ENCODE assay signal across 9 cellular contexts in the genomic region with DNA sequence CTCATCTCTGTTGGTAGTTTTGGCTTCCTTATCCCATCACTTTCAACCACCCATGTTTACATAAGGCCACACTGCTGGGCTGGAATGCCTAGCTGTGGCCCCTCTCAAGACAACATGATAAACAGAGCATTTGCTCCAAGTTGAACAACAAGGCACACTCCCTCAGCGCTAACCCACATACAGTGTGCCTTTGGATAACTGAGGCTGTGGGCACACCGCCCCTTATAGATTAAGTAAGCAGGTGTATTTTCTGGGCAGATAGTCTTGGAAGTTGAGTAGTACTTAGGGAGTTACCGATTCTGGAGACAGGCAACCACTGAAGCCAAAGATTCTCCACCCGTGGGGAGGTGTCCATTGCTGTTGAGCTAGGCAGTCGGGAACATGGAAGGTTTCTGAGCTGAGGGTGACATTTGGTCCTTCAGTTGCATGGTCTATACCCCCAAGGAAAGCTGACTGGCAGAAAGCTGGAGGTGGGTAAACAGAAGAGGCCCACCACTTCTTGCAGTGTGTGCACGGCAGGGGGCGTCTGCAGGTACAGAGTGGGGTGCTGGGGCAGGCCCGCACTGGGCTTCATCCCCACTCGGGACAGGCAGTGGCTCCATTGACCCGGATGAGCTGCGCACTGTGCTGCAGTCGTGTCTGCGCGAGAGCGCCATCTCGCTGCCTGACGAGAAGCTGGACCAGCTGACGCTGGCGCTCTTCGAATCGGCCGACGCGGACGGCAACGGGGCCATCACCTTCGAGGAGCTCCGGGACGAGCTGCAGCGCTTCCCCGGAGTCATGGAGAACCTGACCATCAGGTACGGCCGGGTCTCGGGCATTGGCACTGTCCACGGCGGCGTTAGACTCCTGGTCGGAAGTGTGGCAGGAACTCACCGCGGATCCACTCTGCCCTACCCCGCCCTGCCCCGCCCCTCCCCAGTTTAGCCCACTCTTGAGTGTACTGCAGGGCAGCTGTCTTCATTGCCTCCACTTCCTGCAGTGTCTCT. TPM values are rescaled to one million over a fixed set of nuclear protein-coding genes. Genes with fewer than 3 reads are reported as not detected.
DNase-seq lines count a peak whose midpoint lies in the region; ATAC-seq, FAIRE-seq and TF ChIP-seq lines count a peak whose summit lies in the region.
"Had no signal": no experiment of that assay in that cellular context is flagged by ENCODE, and none has a peak within 500 bp of the region (broad histone marks: within the 10 kb centered on the region; RNA-seq: fewer than 3 reads in every experiment).

No MANE protein-coding gene starts in this region.

- H3K36me3 ChIP-seq in GM23338 (ENCODE audit: insufficient read depth) (no peaks in the 10 kb centered on the region), liver (ENCODE audit: control insufficient read depth in 4 of 4, insufficient read depth in 3 of 4, low read depth in 1 of 4, low read length in 3 of 4) (no peaks in the 10 kb centered on the region)

- TF ChIP-seq CTCF in A549 (IDR thresholded peaks at IDR 0.05), result peak; percentile 90
- TF ChIP-seq CTCF in GM23338 (conservative IDR thresholded peaks at IDR 0.05; ENCODE audit: low read depth in 2 of 2), result peak; percentile 61 to 95
- TF ChIP-seq CTCF in liver (IDR thresholded peaks at IDR 0.05; ENCODE audit: low read depth, low read length, missing input control), result peak; percentile 16

- H3K27me3 ChIP-seq in GM23338 (ENCODE audit: insufficient read depth) (peaks cover 9% of the 10 kb centered on the region; the same call in 1 of the 2 replicates), liver (ENCODE audit: control insufficient read depth in 4 of 4, insufficient read depth in 4 of 4, low read length in 3 of 4) (peaks cover 0 to 3% (median 3%) of the 10 kb centered on the region in 4 donors)

- TF ChIP-seq RAD21 in A549 (conservative IDR thresholded peaks at IDR 0.05 in 1 of 2, IDR thresholded peaks at IDR 0.05 in 1 of 2), result peak; percentile 57 to 69
- peak in 1 of 2 donors; percentile 17 for TF ChIP-seq RAD21 in liver (IDR thresholded peaks at IDR 0.05)

- H3K9me2 ChIP-seq in GM23338 (ENCODE audit: insufficient read depth), result peaks cover 1% of the 10 kb centered on the region; the same call in 1 of the 2 replicates

- H3K4me2 ChIP-seq in A549 (peak overlapping the region; percentile 90), GM23338 (peak overlapping the region; percentile 71)

- no peaks in the 10 kb centered on the region for H3K9me3 Mint-ChIP-seq in GM23338
- no peaks in the 10 kb centered on the region for H3K9me3 Mint-ChIP-seq in stimulated activated naive B cell treated with anti-CD40 and anti-IgM and Interleukin-4, amounts not matched to agents 10 μg/mL and 1 μg/mL and 100 μg/mL, for 72 hours

- H3K9ac ChIP-seq in liver (ENCODE audit: low read depth in 1 of 2, low read length in 2 of 2), result no peak overlapping the region

- peak; percentile 87 to 93 for ATAC-seq in A549
- peak; percentile 94 for ATAC-seq in GM23338
- peak; percentile 84 to 89 for ATAC-seq in stimulated activated naive B cell treated with anti-CD40 and anti-IgM and Interleukin-4, amounts not matched to agents 10 μg/mL and 1 μg/mL and 100 μg/mL, for 72 hours (replicated peaks)
- no peak for ATAC-seq in HG02798 (IDR thresholded peaks at IDR 0.05; ENCODE audit: poor library complexity, unreplicated experiment)
- ATAC-seq in GM19328 (IDR thresholded peaks at IDR 0.05; ENCODE audit: unreplicated experiment), result no peak

- peak; percentile 84 for FAIRE-seq in A549 (lab: Jason Lieb, UNC)

- H3K4me1 Mint-ChIP-seq in GM23338, result peaks cover 4% of the 10 kb centered on the region
- H3K4me1 Mint-ChIP-seq in stimulated activated naive B cell treated with anti-CD40 and anti-IgM and Interleukin-4, amounts not matched to agents 10 μg/mL and 1 μg/mL and 100 μg/mL, for 72 hours, result peaks cover 0 to 3% of the 10 kb centered on the region in 2 donors

- no peak for TF ChIP-seq EP300 in A549 (IDR thresholded peaks at IDR 0.05)

- no peaks in the 10 kb centered on the region for H4K20me1 ChIP-seq in GM23338 (replicated peaks; ENCODE audit: insufficient read depth)

- TF ChIP-seq POLR2A in A549 (IDR thresholded peaks at IDR 0.05; ENCODE audit: low read length), result 0 out of 2 replicates have a peak, but pooled peaks have one; percentile 6

- no peaks in the 10 kb centered on the region for H3K9me3 ChIP-seq in A549
- H3K9me3 ChIP-seq in liver (ENCODE audit: control insufficient read depth in 4 of 4, low read length in 3 of 4), result no peaks in the 10 kb centered on the region

- DNase-seq in A549 (ENCODE audit: low read depth in 1 of 2, low spot score in 1 of 2) (peak; percentile 82), GM23338 (ENCODE audit: low spot score) (peak; percentile 91), UCSD-AML1 (lab: John Stamatoyannopoulos, UW; ENCODE audit: unreplicated experiment) (peak; percentile 63), dermis blood vessel endothelial cell (peak; percentile 62)
- peak; percentile 10 for DNase-seq in stimulated activated naive B cell treated with anti-CD40 and anti-IgM and Interleukin-4, amounts not matched to agents 10 μg/mL and 1 μg/mL and 100 μg/mL, for 72 hours

- POLR2A ChIA-PET in A549 (lab: Yijun Ruan, JAX), result interaction anchor here (0.9 to 1.3 kb wide), 3 partner anchors 17 to 432 kb away, joined by 3 to 4 read pairs (median 3); partner anchors contain the start of gene NOX5

- H3K27me3 Mint-ChIP-seq in GM23338 (ENCODE audit: insufficient read depth, low read depth, poor library complexity), result peaks cover 17% of the 10 kb centered on the region
- H3K27me3 Mint-ChIP-seq in stimulated activated naive B cell treated with anti-CD40 and anti-IgM and Interleukin-4, amounts not matched to agents 10 μg/mL and 1 μg/mL and 100 μg/mL, for 72 hours, result peaks cover 25% of the 10 kb centered on the region in 2 donors

- no peaks in the 10 kb centered on the region; the same call in 1 of the 2 replicates for H3F3A ChIP-seq in GM23338 (replicated peaks; ENCODE audit: low read depth)

- H3K27ac ChIP-seq in A549 (peak overlapping the region; percentile 57 to 78), GM23338 (ENCODE audit: low read depth) (no peak overlapping the region), liver (ENCODE audit: low read depth in 1 of 2, low read length in 2 of 2) (no peak overlapping the region)

- peak overlapping the region; percentile 90 for H2AFZ ChIP-seq in GM23338

- WGBS in A549 (ENCODE audit: missing lambda C conversion rate), result 11% methylated on average over 37 of the region's 42 CpGs
- 17% methylated on average over 42 of the region's 42 CpGs for WGBS in liver

- peak overlapping the region; percentile 53 for H3K4me3 Mint-ChIP-seq in GM23338
- H3K4me3 Mint-ChIP-seq in stimulated activated naive B cell treated with anti-CD40 and anti-IgM and Interleukin-4, amounts not matched to agents 10 μg/mL and 1 μg/mL and 100 μg/mL, for 72 hours, result peak overlapping the region; percentile 54 to 65

- H3K79me2 ChIP-seq in GM23338 (replicated peaks; ENCODE audit: insufficient read depth), result no peaks in the 10 kb centered on the region

- H3K36me3 Mint-ChIP-seq in GM23338 (ENCODE audit: low read depth), result no peaks in the 10 kb centered on the region
- no peaks in the 10 kb centered on the region for H3K36me3 Mint-ChIP-seq in stimulated activated naive B cell treated with anti-CD40 and anti-IgM and Interleukin-4, amounts not matched to agents 10 μg/mL and 1 μg/mL and 100 μg/mL, for 72 hours

- peaks cover 23% of the 10 kb centered on the region for H3K4me1 ChIP-seq in A549
- no peaks in the 10 kb centered on the region for H3K4me1 ChIP-seq in GM23338 (ENCODE audit: insufficient read depth)
- peaks cover 0 to 4% (median 1%) of the 10 kb centered on the region in 4 donors for H3K4me1 ChIP-seq in liver (ENCODE audit: control insufficient read depth in 4 of 4, insufficient read depth in 4 of 4, low read length in 3 of 4)

- H3K27ac Mint-ChIP-seq in GM23338, result no peak overlapping the region
- no peak overlapping the region for H3K27ac Mint-ChIP-seq in stimulated activated naive B cell treated with anti-CD40 and anti-IgM and Interleukin-4, amounts not matched to agents 10 μg/mL and 1 μg/mL and 100 μg/mL, for 72 hours

- CTCF ChIA-PET in A549 (lab: Yijun Ruan, JAX), result interaction anchor here (0.6 to 11.4 kb wide), 59 partner anchors 9 to 1213 kb away, joined by 3 to 125 read pairs (median 4); partner anchors contain the start of gene NOX5

- H3K4me3 ChIP-seq in A549 (peak overlapping the region; percentile 47), GM23338 (peak overlapping the region; percentile 43), liver (ENCODE audit: low read depth in 1 of 3, low read length in 3 of 3) (no peak overlapping the region)

TF ChIP-seq in A549, 52 proteins besides CTCF, POLR2A, EP300 and RAD21 (continues in another document):
- no peak for TF ChIP-seq GATA3 (IDR thresholded peaks at IDR 0.05; ENCODE audit: borderline replicate concordance)
- TF ChIP-seq JUN (IDR thresholded peaks at IDR 0.05), result peak in 1 of 2 experiments; percentile 11; a peak in 1 of 5 replicates
- no peak for TF ChIP-seq HOXB5 (CRISPR knock-in tag; IDR thresholded peaks at IDR 0.05)
- no peak for TF ChIP-seq CHD4 (IDR thresholded peaks at IDR 0.05; ENCODE audit: borderline replicate concordance)
- peak; percentile 59 for TF ChIP-seq SMC3 (IDR thresholded peaks at IDR 0.05)
- TF ChIP-seq KDM5A (IDR thresholded peaks at IDR 0.05), result no peak

TF ChIP-seq in GM23338, 12 proteins besides CTCF, POLR2A, EP300 and RAD21:
- peak; percentile 65 for TF ChIP-seq CREB1 (CRISPR knock-in tag; IDR thresholded peaks at IDR 0.05; ENCODE audit: low read depth)
- TF ChIP-seq NANOG (IDR thresholded peaks at IDR 0.05; ENCODE audit: borderline replicate concordance), result no peak
- no peak for TF ChIP-seq JUNB (IDR thresholded peaks at IDR 0.05; ENCODE audit: unreplicated experiment)
- no peak for TF ChIP-seq ZNF331 (CRISPR knock-in tag; IDR thresholded peaks at IDR 0.05; ENCODE audit: low read depth)

TF ChIP-seq in liver, 16 proteins besides CTCF, POLR2A, EP300 and RAD21 (continues in another document):
- TF ChIP-seq FOXA1 (IDR thresholded peaks at IDR 0.05) (no peak), YY1 (IDR thresholded peaks at IDR 0.05) (no peak), JUND (IDR thresholded peaks at IDR 0.05) (no peak)

RNA-seq across cellular contexts. Expression of gene NOX5, which starts 16.8 kb away (rescaled TPM):
- polyA plus RNA-seq in A549 (2011; rRNA removed) (0.13 and 0.22 TPM in 2 replicates), A549 (2017; fragmentation: RNase III; extraction: RNeasy Plus Mini Kit Qiagen cat#74134 plus additional on column Dnase treatment) (0.17 to 0.25 TPM (median 0.19 TPM) in 3 replicates), GM23338 (2016; fragmentation: Nextera tagmentation; extraction: Ambion mirVana) (not detected in 2 replicates), liver (under 1 TPM; 0.02 to 0.08 TPM)
- 0.11 and 0.12 TPM in 2 replicates for polyA plus RNA-seq in A549 (2012; cell fraction: cytosol; rRNA removed)
- 0.35 and 0.51 TPM in 2 replicates for polyA plus RNA-seq in A549 (2012; cell fraction: nucleus; rRNA removed)
- polyA minus RNA-seq in A549 (2011; rRNA and poly(A)+ RNA removed), result 0.34 and 0.50 TPM in 2 replicates
- total RNA-seq in GM23338 (2014; rRNA removed; shearing (Covaris generic)), result 0.03 TPM in 1 of 2 replicates, not detected in the other
- total RNA-seq in dermis blood vessel endothelial cell (under 0.01 TPM in 1 of 2 replicates, not detected in the other), liver (under 1 TPM; under 0.01 TPM)
- total RNA-seq: dermis microvascular lymphatic vessel endothelial cell had no signal

Comparison
In these comparisons a context has a peak if more than half of its experiments do, and no peak if none do; other contexts are left out.
1. ATAC-seq: peak in A549 (2 of 2), GM23338 (single experiment) and stimulated activated naive B cell treated with anti-CD40 and anti-IgM and Interleukin-4, amounts not matched to agents 10 μg/mL and 1 μg/mL and 100 μg/mL, for 72 hours (2 of 2); none in HG02798 (single experiment) and GM19328 (single experiment).
2. DNase-seq: peak in every context shown above with its lines; median percentile 91 in GM23338; 82 in A549; 63 in UCSD-AML1; 62 in dermis blood vessel endothelial cell; 10 in stimulated activated naive B cell treated with anti-CD40 and anti-IgM and Interleukin-4, amounts not matched to agents 10 μg/mL and 1 μg/mL and 100 μg/mL, for 72 hours.
3. H3K27ac ChIP-seq: peak in A549 (2 of 2); none in GM23338 (single experiment) and liver (0 of 2).
4. H3K4me3 ChIP-seq: peak in A549 (single experiment) and GM23338 (single experiment); none in liver (0 of 3).
5. CTCF ChIP-seq: peak in every context shown above with its lines; median percentile 90 in A549; 78 in GM23338; 16 in liver.